In genomic region chr15:35822153-35822552, GRCh38 we compare ENCODE assay signal across 8 cellular contexts.
"Had no signal": no experiment of that assay in that cellular context is flagged by ENCODE, and none has a peak within 500 bp of the region (broad histone marks: within the 10 kb centered on the region; RNA-seq: fewer than 3 reads in every experiment).

No MANE protein-coding gene starts in this region.

- ATAC-seq: GM12878 had no signal

- DNase-seq: GDM1, GF-D8 had no signal

- FAIRE-seq: G401.6, GM12878, GM12891, GM12892, GM18507, GM19239 had no signal

- H3K4me3 ChIP-seq: GM12878 had no signal
